In the genomic region with DNA sequence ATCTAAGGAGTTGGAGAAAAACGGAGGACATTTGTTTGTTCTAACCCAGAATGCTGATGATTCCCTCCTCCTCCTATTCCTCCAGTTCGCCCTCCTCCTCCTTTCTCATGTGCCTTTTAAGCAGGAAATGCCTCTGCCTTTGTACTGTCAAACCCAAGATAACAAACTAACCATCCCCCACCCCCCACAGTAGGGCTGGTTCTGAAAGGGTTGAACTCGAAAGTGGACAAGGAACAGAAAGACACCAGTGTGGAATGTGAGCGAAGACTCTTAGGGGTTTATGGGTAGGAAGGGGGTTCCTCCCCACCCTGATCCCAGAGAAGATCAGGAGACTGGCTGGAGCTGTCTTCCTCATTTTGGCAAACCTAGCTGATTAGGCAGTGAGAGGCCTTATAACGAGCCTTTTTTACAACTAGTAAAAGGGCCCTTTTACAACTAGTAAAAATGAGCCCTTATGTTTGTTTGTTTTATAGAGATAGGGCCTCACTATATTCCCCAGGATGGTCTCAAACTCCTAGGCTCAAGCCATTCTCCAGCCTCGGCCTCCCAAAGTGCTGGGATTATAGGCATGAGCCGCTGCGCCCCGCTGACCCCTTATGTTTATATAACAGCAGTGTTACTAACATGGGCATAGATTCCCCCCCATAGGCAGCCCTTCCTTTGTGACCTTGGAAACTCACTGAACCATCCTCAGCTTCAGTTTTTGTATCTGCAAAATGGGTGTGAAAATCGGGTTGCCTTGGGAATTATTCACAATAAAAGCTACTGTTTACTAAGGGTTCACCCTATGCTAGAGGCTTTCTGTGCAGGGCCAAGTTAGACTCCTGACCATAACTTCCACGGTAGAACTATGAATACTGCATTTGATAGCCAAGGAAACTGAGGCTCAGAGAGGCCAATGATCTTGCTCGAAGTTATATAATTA, we compare ENCODE assay signal across 8 cellular contexts. TPM values are rescaled to one million over a fixed set of nuclear protein-coding genes. Genes with fewer than 3 reads are reported as not detected.
A peak's percentile ranks its signal among the peaks of the same experiment; 100 is the strongest.
DNase-seq lines count a peak whose midpoint lies in the region; ATAC-seq, FAIRE-seq and TF ChIP-seq lines count a peak whose summit lies in the region.

No MANE protein-coding gene starts in this region.

- CTCF ChIA-PET in A673 (lab: Charles Lee), result interaction anchor here (0.6 to 1.7 kb wide), 5 partner anchors 14 to 152 kb away, joined by 3 to 15 read pairs (median 3); no protein-coding TSS in a partner anchor

- H3K27ac ChIP-seq in A673 (ENCODE audit: low read depth, low read length, poor library complexity, severe bottlenecking) (peak overlapping the region; percentile 79), SJCRH30 (peak overlapping the region; percentile 75), colonic mucosa (peak overlapping the region; percentile 83), liver (ENCODE audit: low read depth in 1 of 2, low read length in 2 of 2) (peak overlapping the region; percentile 93 to 95), subcutaneous abdominal adipose tissue (ENCODE audit: low read depth, low read length) (peak overlapping the region; percentile 82)

- H3K4me3 ChIP-seq in A673 (ENCODE audit: low read depth, low read length, poor library complexity, severe bottlenecking) (peak overlapping the region; percentile 62), SJCRH30 (peak overlapping the region; percentile 83), colonic mucosa (peak overlapping the region; percentile 63), liver (ENCODE audit: low read depth in 1 of 3, low read length in 3 of 3) (peak overlapping the region; percentile 82 to 91 (median 90)), subcutaneous abdominal adipose tissue (ENCODE audit: low read depth in 1 of 5, low read length in 5 of 5) (peak overlapping the region; percentile 74 to 85 (median 77))

- peak in 1 of 2 donors; percentile 18 for TF ChIP-seq RAD21 in liver (IDR thresholded peaks at IDR 0.05)

- POLR2A ChIA-PET in A673 (lab: Charles Lee; ENCODE audit: low non-redundant PET), result no interaction called here

- ATAC-seq in activated CD4-positive, CD25-positive, alpha-beta regulatory T cell treated with anti-CD3 and anti-CD28 coated beads, Interleukin-2, amount 50 U/mL, for 24 hours, result no peak
- no peak for ATAC-seq in GM19397 (IDR thresholded peaks at IDR 0.05; ENCODE audit: unreplicated experiment)

- 42% methylated on average over 12 of the region's 12 CpGs for WGBS in liver

- H3K27me3 ChIP-seq in A673 (replicated peaks; ENCODE audit: insufficient read depth, low read depth, low read length, poor library complexity) (no peaks in the 10 kb centered on the region), SJCRH30 (no peaks in the 10 kb centered on the region), colonic mucosa (no peaks in the 10 kb centered on the region), liver (ENCODE audit: control insufficient read depth in 4 of 4, insufficient read depth in 4 of 4, low read length in 3 of 4) (no peaks in the 10 kb centered on the region), subcutaneous abdominal adipose tissue (ENCODE audit: control insufficient read depth in 5 of 5, insufficient read depth in 4 of 5, low read length in 5 of 5) (no peaks in the 10 kb centered on the region)

- DNase-seq in A673 (ENCODE audit: low spot score) (peak; percentile 80), GM12892 (ENCODE audit: insufficient read length) (no peak), SJCRH30 (peak; percentile 30 to 57), colonic mucosa (peak; percentile 74)

- TF ChIP-seq CTCF in A673 (conservative IDR thresholded peaks at IDR 0.05; ENCODE audit: low read depth, low read length) (no peak), colonic mucosa (IDR thresholded peaks at IDR 0.05) (no peak), liver (IDR thresholded peaks at IDR 0.05; ENCODE audit: low read depth, low read length, missing input control) (no peak)

- H3K4me1 ChIP-seq in A673 (ENCODE audit: insufficient read depth, low read length, poor library complexity, severe bottlenecking) (peaks cover 28% of the 10 kb centered on the region), SJCRH30 (peaks cover 3% of the 10 kb centered on the region; the same call in 1 of the 2 replicates), colonic mucosa (peaks cover 7% of the 10 kb centered on the region), liver (ENCODE audit: control insufficient read depth in 4 of 4, insufficient read depth in 4 of 4, low read length in 3 of 4) (peaks cover 10 to 55% (median 38%) of the 10 kb centered on the region in 4 donors), subcutaneous abdominal adipose tissue (ENCODE audit: control insufficient read depth in 5 of 5, insufficient read depth in 5 of 5, low read length in 5 of 5) (peaks cover 4 to 48% (median 43%) of the 10 kb centered on the region in 5 donors)

- TF ChIP-seq POLR2A in GM12892 (IDR thresholded peaks at IDR 0.05; ENCODE audit: low read depth, low read length), result no peak

- BruUV-seq in A673 (replicated peaks; lab: Mats Ljungman, UMichigan), result TSS peak; percentile 38

- H3K9me3 ChIP-seq in A673 (ENCODE audit: low read depth, low read length, poor library complexity, severe bottlenecking) (no peaks in the 10 kb centered on the region), SJCRH30 (replicated peaks) (no peaks in the 10 kb centered on the region), colonic mucosa (no peaks in the 10 kb centered on the region), liver (ENCODE audit: control insufficient read depth in 4 of 4, low read length in 3 of 4) (no peaks in the 10 kb centered on the region), subcutaneous abdominal adipose tissue (ENCODE audit: control insufficient read depth in 5 of 5, low read length in 5 of 5) (no peaks in the 10 kb centered on the region)

- no peaks in the 10 kb centered on the region for H3K36me3 ChIP-seq in A673 (ENCODE audit: insufficient read depth, low read length, poor library complexity, severe bottlenecking)
- H3K36me3 ChIP-seq in SJCRH30, result no peaks in the 10 kb centered on the region
- H3K36me3 ChIP-seq in colonic mucosa, result no peaks in the 10 kb centered on the region
- H3K36me3 ChIP-seq in liver (ENCODE audit: control insufficient read depth in 4 of 4, insufficient read depth in 3 of 4, low read depth in 1 of 4, low read length in 3 of 4), result no peaks in the 10 kb centered on the region
- H3K36me3 ChIP-seq in subcutaneous abdominal adipose tissue (ENCODE audit: control insufficient read depth in 5 of 5, insufficient read depth in 5 of 5, low read length in 5 of 5), result no peaks in the 10 kb centered on the region

- peak; percentile 54 for FAIRE-seq in GM12892 (lab: Jason Lieb, UNC)

- intact Hi-C loops in A673 (cut with micrococcal nuclease; ENCODE audit: unreplicated experiment) (loop anchor here (1.0 to 10.0 kb wide), 5 partner anchors 43 to 449 kb away; a partner anchor contains a TSS), colonic mucosa (cut with DNase I) (loop anchor here (2.0 to 5.0 kb wide), 3 partner anchors 41 to 151 kb away; no protein-coding TSS in a partner anchor)

- peak overlapping the region; percentile 80 to 90 for H3K9ac ChIP-seq in colonic mucosa (ENCODE audit: low read depth in 2 of 2, low read length in 2 of 2)
- peak overlapping the region; percentile 40 to 71 for H3K9ac ChIP-seq in liver (ENCODE audit: low read depth in 1 of 2, low read length in 2 of 2)
- H3K9ac ChIP-seq in subcutaneous abdominal adipose tissue (ENCODE audit: low read length in 5 of 5), result peak overlapping the region; percentile 28 to 88 (median 75)

TF ChIP-seq in liver, 16 proteins besides CTCF, POLR2A, EP300 and RAD21:
- TF ChIP-seq FOXA1 (IDR thresholded peaks at IDR 0.05), result no peak
- TF ChIP-seq NR2F2 (IDR thresholded peaks at IDR 0.05), result peak; percentile 23
TF ChIP-seq in liver: peak in this region for 1.

RNA-seq across cellular contexts. Expression of a gene that starts 1.1 kb away (rescaled TPM):
- 64.1 and 76.8 TPM in 2 replicates for total RNA-seq in A673 (2021)
- 40.0 TPM for polyA plus RNA-seq in GM12892 (2012; ENCODE audit: missing spikeins)
- total RNA-seq in SJCRH30 (2014; rRNA removed; shearing (Covaris generic)), result 44.7 and 62.3 TPM in 2 replicates
- total RNA-seq in colonic mucosa, result 10 to 100 TPM; 39.2 to 66.1 TPM
- total RNA-seq in liver, result 10 to 100 TPM; 31.6 to 46.6 TPM
- 10 to 100 TPM in 1 of 2 donors, 1 to 10 TPM in 1; 6.2 to 33.4 TPM for polyA plus RNA-seq in liver

RNA-seq across cellular contexts. Expression of a gene that starts 3.2 kb away (rescaled TPM):
- 3.8 and 4.3 TPM in 2 replicates for total RNA-seq in A673 (2021)
- 0.85 TPM for polyA plus RNA-seq in GM12892 (2012; ENCODE audit: missing spikeins)
- not detected in 2 replicates for total RNA-seq in SJCRH30 (2014; rRNA removed; shearing (Covaris generic))
- total RNA-seq in colonic mucosa, result 1 to 10 TPM; 2.5 to 5.6 TPM
- total RNA-seq in liver, result under 1 TPM; 0.05 to 0.42 TPM
- polyA plus RNA-seq in liver, result under 1 TPM in 1 of 2 donors, not detected in 1; 0.18 TPM
